In the genomic region with DNA sequence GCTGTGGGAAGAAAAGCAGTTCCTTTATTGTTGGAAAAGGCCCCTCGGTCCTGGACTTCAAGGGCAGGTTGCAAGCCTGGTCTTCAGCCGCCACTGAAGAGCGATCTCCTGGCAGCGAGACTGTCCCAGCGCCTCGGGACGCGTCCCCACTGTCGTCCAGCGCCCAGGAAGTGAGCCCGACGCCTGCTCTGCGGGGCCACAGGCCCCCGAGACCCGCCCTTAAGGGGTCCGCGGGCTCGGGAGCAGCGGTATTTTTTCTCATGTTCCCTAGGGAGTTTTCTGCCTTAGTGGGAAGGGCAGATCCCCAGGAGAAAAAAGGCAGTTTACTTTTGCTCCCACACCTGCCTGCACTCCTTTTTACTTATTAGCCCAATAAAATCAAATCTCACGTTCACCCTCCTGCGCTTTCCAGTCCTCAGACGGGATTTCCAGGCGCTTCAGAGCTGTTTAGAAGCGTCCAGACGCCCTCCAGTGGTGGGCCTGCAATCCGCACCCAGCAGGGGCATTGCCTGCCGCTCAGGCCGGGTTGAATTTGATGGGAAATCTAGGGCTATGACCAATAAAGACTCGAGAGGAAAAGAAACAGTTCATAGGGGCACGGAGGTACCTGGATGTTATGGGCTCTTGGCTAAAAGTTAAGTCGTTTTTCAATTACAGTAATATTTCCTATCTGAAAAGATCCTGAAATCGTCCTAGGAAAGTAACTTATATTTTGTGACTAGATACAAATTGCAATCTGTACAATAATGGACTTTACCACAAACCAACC, we compare ENCODE assay signal across 8 cellular contexts. TPM values are rescaled to one million over a fixed set of nuclear protein-coding genes. Genes with fewer than 3 reads are reported as not detected.
DNase-seq lines count a peak whose midpoint lies in the region; ATAC-seq, FAIRE-seq and TF ChIP-seq lines count a peak whose summit lies in the region.

No MANE protein-coding gene starts in this region.

- H3K4me3 ChIP-seq in kidney (ENCODE audit: low read length in 2 of 2), result peak overlapping the region; percentile 62 to 83

- H3K27me3 Mint-ChIP-seq in chondrocyte (ENCODE audit: low read depth), result no peaks in the 10 kb centered on the region

- peaks cover 24% of the 10 kb centered on the region for H3K4me1 Mint-ChIP-seq in chondrocyte (ENCODE audit: low read depth)

- ATAC-seq in GM18873 (IDR thresholded peaks at IDR 0.05; ENCODE audit: low FRiP score, unreplicated experiment) (peak; percentile 77), HG03139 (IDR thresholded peaks at IDR 0.05; ENCODE audit: unreplicated experiment) (peak; percentile 69)

- H3K27ac ChIP-seq in kidney (ENCODE audit: low read depth in 2 of 2, low read length in 2 of 2), result peak overlapping the region; percentile 65 to 67

- H3K4me1 ChIP-seq in kidney (ENCODE audit: control insufficient read depth in 1 of 2, insufficient read depth in 1 of 2, low read depth in 1 of 2, low read length in 2 of 2), result peaks cover 0 to 14% of the 10 kb centered on the region in 2 donors

- peak; percentile 76 for FAIRE-seq in kidney (lab: Jason Lieb, UNC)

- peak; percentile 98 for TF ChIP-seq CTCF in chondrocyte (IDR thresholded peaks at IDR 0.05)
- peak; percentile 95 for TF ChIP-seq CTCF in kidney (IDR thresholded peaks at IDR 0.05; ENCODE audit: borderline replicate concordance, extremely low read depth, insufficient read depth)

- H3K9me3 Mint-ChIP-seq in chondrocyte (ENCODE audit: low read depth), result no peaks in the 10 kb centered on the region

- intact Hi-C loops in kidney (cut with DNase I), result no loop called here

- H3K9me3 ChIP-seq in kidney (ENCODE audit: control insufficient read depth in 1 of 2, low read length in 2 of 2), result no peaks in the 10 kb centered on the region

- H3K9ac ChIP-seq in kidney (ENCODE audit: low read length in 2 of 2), result peak overlapping the region; percentile 29 to 60

- DNase-seq in AG08396 (ENCODE audit: low spot score) (peak; percentile 87), NCI-H2227 (lab: John Stamatoyannopoulos, UW; ENCODE audit: unreplicated experiment) (peak; percentile 90), chondrocyte (ENCODE audit: low spot score) (no peak), kidney (peak; percentile 89)
- DNase-seq in activated CD4-positive, CD25-positive, alpha-beta regulatory T cell treated with anti-CD3 and anti-CD28 coated beads, Interleukin-2, amount 50 U/mL, for 72 hours, result peak; percentile 70
- peak; percentile 88 for DNase-seq in stimulated activated CD4-positive, alpha-beta T cell treated with anti-CD3 and anti-CD28 coated beads, Interleukin-15, amount 100 ng/mL, for 24 hours

- no peaks in the 10 kb centered on the region for H3K36me3 Mint-ChIP-seq in chondrocyte (ENCODE audit: low read depth)

- H3K4me3 Mint-ChIP-seq in chondrocyte (ENCODE audit: unreplicated experiment), result peak overlapping the region; percentile 91

- H3K36me3 ChIP-seq in kidney (ENCODE audit: control insufficient read depth in 1 of 2, insufficient read depth in 2 of 2, low read length in 2 of 2), result no peaks in the 10 kb centered on the region

- peak overlapping the region; percentile 96 for H3K27ac Mint-ChIP-seq in chondrocyte (ENCODE audit: unreplicated experiment)

RNA-seq across cellular contexts. Expression of gene EFNA5, which starts 2.8 kb away (rescaled TPM):
- total RNA-seq in chondrocyte (34.8 to 38.9 TPM (median 37.5 TPM) in 3 replicates), kidney (54.4 TPM)
- 5.9 TPM for polyA plus RNA-seq in kidney (ENCODE audit: insufficient read depth, low read depth, low replicate concordance)
